8 cellular contexts compared by ENCODE assay signal in genomic region chr6:43172127-43173007, GRCh38. TPM values are rescaled to one million over a fixed set of nuclear protein-coding genes. Genes with fewer than 3 reads are reported as not detected.
DNase-seq lines count a peak whose midpoint lies in the region; ATAC-seq lines count a peak whose summit lies in the region.

No MANE protein-coding gene starts in this region.

- ATAC-seq in HG03039 (IDR thresholded peaks at IDR 0.05; ENCODE audit: unreplicated experiment), result no peak
- no peak for ATAC-seq in GM19467 (IDR thresholded peaks at IDR 0.05; ENCODE audit: unreplicated experiment)

- H3K4me1 Mint-ChIP-seq in activated CD4-positive, alpha-beta memory T cell treated with anti-CD3 and anti-CD28 coated beads for 36 hours (ENCODE audit: low read depth), result peaks cover 43% of the 10 kb centered on the region

- peaks cover 16% of the 10 kb centered on the region for H3K36me3 Mint-ChIP-seq in activated CD4-positive, alpha-beta memory T cell treated with anti-CD3 and anti-CD28 coated beads for 36 hours

- peaks cover 25% of the 10 kb centered on the region for H3K36me3 ChIP-seq in mesodermal cell (ENCODE audit: control insufficient read depth, insufficient read depth, low read length)

- H3K4me1 ChIP-seq in mesodermal cell (ENCODE audit: control insufficient read depth, insufficient read depth, low read length, poor library complexity, severe bottlenecking), result peaks cover 24% of the 10 kb centered on the region

- H3K9me3 ChIP-seq in mesodermal cell (ENCODE audit: control insufficient read depth, low read length), result no peaks in the 10 kb centered on the region

- no peaks in the 10 kb centered on the region for H3K9me3 Mint-ChIP-seq in activated CD4-positive, alpha-beta memory T cell treated with anti-CD3 and anti-CD28 coated beads for 36 hours

- DNase-seq in GDM1 (lab: John Stamatoyannopoulos, UW) (peak; percentile 30), NCI-H1105 (lab: John Stamatoyannopoulos, UW) (peak; percentile 12)
- peak; percentile 74 for DNase-seq in activated CD4-positive, alpha-beta memory T cell treated with anti-CD3 and anti-CD28 coated beads for 36 hours
- peak; percentile 28 for DNase-seq in effector CD8-positive, alpha-beta T cell (lab: John Stamatoyannopoulos, UW)
- DNase-seq in stimulated activated CD8-positive, alpha-beta memory T cell treated with anti-CD3 and anti-CD28 coated beads, Interleukin-4, amount 100 ng/mL, for 1 hour (ENCODE audit: low read depth in 2 of 2, low spot score in 1 of 2), result peak; percentile 16 to 20

- peak overlapping the region; percentile 10 for H3K27ac ChIP-seq in mesodermal cell (ENCODE audit: low read depth, low read length, severe bottlenecking)

- CTCF ChIA-PET in activated CD4-positive, alpha-beta memory T cell treated with anti-CD3 and anti-CD28 coated beads for 36 hours (lab: Charles Lee), result interaction anchor here (0.6 to 2.5 kb wide), 5 partner anchors 10 to 335 kb away, joined by 3 to 12 read pairs (median 3); partner anchors contain the start of genes CUL9 and ZNF318

- H3K4me3 Mint-ChIP-seq in activated CD4-positive, alpha-beta memory T cell treated with anti-CD3 and anti-CD28 coated beads for 36 hours, result peak overlapping the region; percentile 99

- peak overlapping the region; percentile 89 for H3K27ac Mint-ChIP-seq in activated CD4-positive, alpha-beta memory T cell treated with anti-CD3 and anti-CD28 coated beads for 36 hours

- POLR2A ChIA-PET in activated CD4-positive, alpha-beta memory T cell treated with anti-CD3 and anti-CD28 coated beads for 36 hours (lab: Charles Lee), result interaction anchor here (1.0 to 1.7 kb wide), 5 partner anchors 9 to 212 kb away, joined by 3 to 7 read pairs (median 5); partner anchors contain the start of genes CUL9 and DNPH1

- intact Hi-C loops in activated CD4-positive, alpha-beta memory T cell treated with anti-CD3 and anti-CD28 coated beads for 36 hours (cut with micrococcal nuclease), result loop anchor here (5.0 to 10.0 kb wide), 5 partner anchors 195 to 1992 kb away; partner anchors contain the start of genes TBCC, UBR2 and ZNF318

- H3K4me3 ChIP-seq in mesodermal cell (ENCODE audit: extremely low read depth, insufficient read depth, low read length, poor library complexity, severe bottlenecking), result peak overlapping the region; percentile 86

- WGBS in mesodermal cell (ENCODE audit: insufficient coverage in 2 of 2), 2 experiments, result 2% methylated on average over 32 to 43 of the region's 43 CpGs

- H3K27me3 Mint-ChIP-seq in activated CD4-positive, alpha-beta memory T cell treated with anti-CD3 and anti-CD28 coated beads for 36 hours, result no peaks in the 10 kb centered on the region

RNA-seq across cellular contexts. Expression of gene SRF, which starts 1.3 kb away (rescaled TPM):
- total RNA-seq in activated CD4-positive, alpha-beta memory T cell treated with anti-CD3 and anti-CD28 coated beads for 36 hours, result 10 to 100 TPM; 40.5 to 40.8 TPM
- 27.6 TPM for polyA plus RNA-seq in mesodermal cell (2013, experiment 1 of 2)
- polyA plus RNA-seq in mesodermal cell (2013, experiment 2 of 2), result 24.5 TPM

RNA-seq across cellular contexts. Expression of gene CUL9, which starts 9.6 kb away (rescaled TPM):
- total RNA-seq in activated CD4-positive, alpha-beta memory T cell treated with anti-CD3 and anti-CD28 coated beads for 36 hours, result 10 to 100 TPM; 37.8 to 38.4 TPM
- polyA plus RNA-seq in mesodermal cell (2013, experiment 1 of 2), result 25.5 TPM
- 23.9 TPM for polyA plus RNA-seq in mesodermal cell (2013, experiment 2 of 2)

RNA-seq across cellular contexts. Expression of gene DNPH1, which starts 56.9 kb away (rescaled TPM):
- total RNA-seq in activated CD4-positive, alpha-beta memory T cell treated with anti-CD3 and anti-CD28 coated beads for 36 hours, result 10 to 100 TPM; 57.5 to 57.9 TPM
- 46.1 TPM for polyA plus RNA-seq in mesodermal cell (2013, experiment 1 of 2)
- polyA plus RNA-seq in mesodermal cell (2013, experiment 2 of 2), result 38.3 TPM

Comparison
In these comparisons a context has a peak if more than half of its experiments do, and no peak if none do; other contexts are left out.
1. DNase-seq: peak in every context shown above with its lines; median percentile 74 in activated CD4-positive, alpha-beta memory T cell treated with anti-CD3 and anti-CD28 coated beads for 36 hours; 30 in GDM1; 28 in effector CD8-positive, alpha-beta T cell; 18 in stimulated activated CD8-positive, alpha-beta memory T cell treated with anti-CD3 and anti-CD28 coated beads, Interleukin-4, amount 100 ng/mL, for 1 hour; 12 in NCI-H1105.